ENCODE assay signal across 14 cellular contexts in genomic region chrX:77622672-77623071, GRCh38.
A peak's percentile ranks its signal among the peaks of the same experiment; 100 is the strongest.
DNase-seq lines count a peak whose midpoint lies in the region; ATAC-seq lines count a peak whose summit lies in the region.
"Had no signal": no experiment of that assay in that cellular context is flagged by ENCODE, and none has a peak within 500 bp of the region (broad histone marks: within the 10 kb centered on the region; RNA-seq: fewer than 3 reads in every experiment).

No MANE protein-coding gene starts in this region.

- DNase-seq in activated CD4-positive, alpha-beta T cell treated with anti-CD3 and anti-CD28 coated beads for 36 hours = no peak
- DNase-seq in activated CD4-positive, alpha-beta T cell treated with anti-CD3 and anti-CD28 coated beads for 48 hours = no peak
- peak; percentile 3 for DNase-seq in stimulated activated CD4-positive, alpha-beta T cell treated with anti-CD3 and anti-CD28 coated beads, Interleukin-4, amount 100 ng/mL, for 24 hours
- DNase-seq in stimulated activated CD4-positive, alpha-beta T cell treated with anti-CD3 and anti-CD28 coated beads, Interleukin-4, amount 100 ng/mL, for 1 hour = no peak
- DNase-seq in dermis blood vessel endothelial cell (peak; percentile 6), COR-L47 (lab: John Stamatoyannopoulos, UW) (no peak), anterior cingulate cortex (lab: John Stamatoyannopoulos, UW) (no peak)
- DNase-seq: 8988T; activated CD4-positive, CD25-positive, alpha-beta regulatory T cell treated with anti-CD3 and anti-CD28 coated beads, Interleukin-2, amount 50 U/mL, for 72 hours; NCI-H2107; NCI-H524 treated with DMSO at 0.1 percent for 48 hours; stimulated activated CD8-positive, alpha-beta memory T cell treated with anti-CD3 and anti-CD28 coated beads, Interleukin-4, amount 100 ng/mL, for 48 hours had no signal

- H3K9me3 Mint-ChIP-seq in activated CD4-positive, alpha-beta T cell treated with anti-CD3 and anti-CD28 coated beads for 36 hours (ENCODE audit: low read depth) = no peaks in the 10 kb centered on the region
- H3K9me3 Mint-ChIP-seq in stimulated activated memory B cell treated with anti-CD40 and anti-IgM and Interleukin-4, amounts not matched to agents 10 μg/mL and 1 μg/mL and 100 μg/mL, for 72 hours = no peaks in the 10 kb centered on the region

- no peaks in the 10 kb centered on the region for H3K27me3 Mint-ChIP-seq in activated CD4-positive, alpha-beta T cell treated with anti-CD3 and anti-CD28 coated beads for 36 hours
- H3K27me3 Mint-ChIP-seq in stimulated activated memory B cell treated with anti-CD40 and anti-IgM and Interleukin-4, amounts not matched to agents 10 μg/mL and 1 μg/mL and 100 μg/mL, for 72 hours = no peaks in the 10 kb centered on the region

- CTCF ChIA-PET in activated CD4-positive, alpha-beta T cell treated with anti-CD3 and anti-CD28 coated beads for 36 hours (lab: Charles Lee) = no interaction called here

- H3K27ac Mint-ChIP-seq in activated CD4-positive, alpha-beta T cell treated with anti-CD3 and anti-CD28 coated beads for 36 hours = peak overlapping the region; percentile 31
- H3K27ac Mint-ChIP-seq in stimulated activated memory B cell treated with anti-CD40 and anti-IgM and Interleukin-4, amounts not matched to agents 10 μg/mL and 1 μg/mL and 100 μg/mL, for 72 hours = peak overlapping the region; percentile 11

- H3K4me1 Mint-ChIP-seq in activated CD4-positive, alpha-beta T cell treated with anti-CD3 and anti-CD28 coated beads for 36 hours = peaks cover 23% of the 10 kb centered on the region
- H3K4me1 Mint-ChIP-seq in stimulated activated memory B cell treated with anti-CD40 and anti-IgM and Interleukin-4, amounts not matched to agents 10 μg/mL and 1 μg/mL and 100 μg/mL, for 72 hours = peaks cover 14% of the 10 kb centered on the region

- ATAC-seq in activated CD4-positive, alpha-beta T cell treated with anti-CD3 and anti-CD28 coated beads for 36 hours = no peak
- ATAC-seq in stimulated activated memory B cell treated with anti-CD40 and anti-IgM and Interleukin-4, amounts not matched to agents 10 μg/mL and 1 μg/mL and 100 μg/mL, for 72 hours = no peak
- ATAC-seq: HCT116 had no signal

- H3K4me3 Mint-ChIP-seq in activated CD4-positive, alpha-beta T cell treated with anti-CD3 and anti-CD28 coated beads for 36 hours = peak overlapping the region; percentile 16
- no peak overlapping the region for H3K4me3 Mint-ChIP-seq in stimulated activated memory B cell treated with anti-CD40 and anti-IgM and Interleukin-4, amounts not matched to agents 10 μg/mL and 1 μg/mL and 100 μg/mL, for 72 hours

- POLR2A ChIA-PET in activated CD4-positive, alpha-beta T cell treated with anti-CD3 and anti-CD28 coated beads for 36 hours (lab: Charles Lee) = no interaction called here

- peaks cover 24% of the 10 kb centered on the region for H3K36me3 Mint-ChIP-seq in activated CD4-positive, alpha-beta T cell treated with anti-CD3 and anti-CD28 coated beads for 36 hours (ENCODE audit: low read depth)
- peaks cover 45% of the 10 kb centered on the region for H3K36me3 Mint-ChIP-seq in stimulated activated memory B cell treated with anti-CD40 and anti-IgM and Interleukin-4, amounts not matched to agents 10 μg/mL and 1 μg/mL and 100 μg/mL, for 72 hours

- intact Hi-C loops in activated CD4-positive, alpha-beta T cell treated with anti-CD3 and anti-CD28 coated beads for 36 hours (cut with DNase I, micrococcal nuclease) = no loop called here

Comparison
In these comparisons a context has a peak if more than half of its experiments do, and no peak if none do; other contexts are left out.
1. DNase-seq: peak in stimulated activated CD4-positive, alpha-beta T cell treated with anti-CD3 and anti-CD28 coated beads, Interleukin-4, amount 100 ng/mL, for 24 hours (single experiment) and dermis blood vessel endothelial cell (single experiment); none in activated CD4-positive, alpha-beta T cell treated with anti-CD3 and anti-CD28 coated beads for 36 hours (single experiment), activated CD4-positive, alpha-beta T cell treated with anti-CD3 and anti-CD28 coated beads for 48 hours (single experiment), stimulated activated CD4-positive, alpha-beta T cell treated with anti-CD3 and anti-CD28 coated beads, Interleukin-4, amount 100 ng/mL, for 1 hour (single experiment), COR-L47 (single experiment) and anterior cingulate cortex (0 of 58).